In genomic region chr1:2109581-2110021, GRCh38 we compare ENCODE assay signal across 22 cellular contexts.
"Had no signal": no experiment of that assay in that cellular context is flagged by ENCODE, and none has a peak within 500 bp of the region (broad histone marks: within the 10 kb centered on the region; RNA-seq: fewer than 3 reads in every experiment).

No MANE protein-coding gene starts in this region.

- H3K4me1 ChIP-seq: foreskin keratinocyte, testis, vagina had no signal

- H3K36me3 Mint-ChIP-seq: activated CD4-positive, alpha-beta memory T cell treated with anti-CD3 and anti-CD28 coated beads for 36 hours; activated naive CD4-positive, alpha-beta T cell treated with anti-CD3 and anti-CD28 coated beads, Interleukin-2, amount 10 ng/mL, durations not matched to agents 7 days and 5 days; immature natural killer cell had no signal

- H3K27me3 ChIP-seq: body of pancreas, cardiac muscle cell, foreskin keratinocyte, hepatocyte, testis, vagina had no signal

- H3K4me3 Mint-ChIP-seq: activated B cell treated with CpG ODN at 0.5 μM for 24 hours; activated CD4-positive, alpha-beta memory T cell treated with anti-CD3 and anti-CD28 coated beads for 36 hours; activated naive CD4-positive, alpha-beta T cell treated with anti-CD3 and anti-CD28 coated beads, Interleukin-2, amount 10 ng/mL, durations not matched to agents 7 days and 5 days; immature natural killer cell; neural crest cell had no signal

- H3K9me3 Mint-ChIP-seq: activated B cell treated with CpG ODN at 0.5 μM for 24 hours; activated CD4-positive, alpha-beta memory T cell treated with anti-CD3 and anti-CD28 coated beads for 36 hours; activated naive CD4-positive, alpha-beta T cell treated with anti-CD3 and anti-CD28 coated beads, Interleukin-2, amount 10 ng/mL, durations not matched to agents 7 days and 5 days; immature natural killer cell; neural crest cell had no signal

- H3K4me3 ChIP-seq: body of pancreas, cardiac muscle cell, hepatocyte, mucosa of descending colon, testis, vagina had no signal

- H3K9me3 ChIP-seq: body of pancreas, mucosa of descending colon, testis, vagina had no signal

- H3K4me1 Mint-ChIP-seq: activated naive CD4-positive, alpha-beta T cell treated with anti-CD3 and anti-CD28 coated beads, Interleukin-2, amount 10 ng/mL, durations not matched to agents 7 days and 5 days; immature natural killer cell; neural crest cell had no signal

- H3K27me3 Mint-ChIP-seq: activated B cell treated with CpG ODN at 0.5 μM for 24 hours; activated CD4-positive, alpha-beta memory T cell treated with anti-CD3 and anti-CD28 coated beads for 36 hours had no signal

- H3K4me2 ChIP-seq: hepatocyte had no signal

- H3K36me3 ChIP-seq: cardiac muscle cell, vagina had no signal

- H2AFZ ChIP-seq: hepatocyte had no signal

- DNase-seq: activated B cell treated with CpG ODN at 0.5 μM for 24 hours; activated CD4-positive, alpha-beta memory T cell treated with anti-CD3 and anti-CD28 coated beads for 36 hours; activated CD4-positive, alpha-beta T cell treated with anti-CD3 and anti-CD28 coated beads for 48 hours; activated effector memory CD4-positive, alpha-beta T cell treated with anti-CD3 and anti-CD28 coated beads, Interleukin-2, amount 50 U/mL, for 16 hours; activated naive CD4-positive, alpha-beta T cell treated with anti-CD3 and anti-CD28 coated beads, Interleukin-2, amount 10 ng/mL, durations not matched to agents 7 days and 5 days; body of pancreas; effector memory CD4-positive, alpha-beta T cell; foreskin keratinocyte; immature natural killer cell; kidney glomerular epithelial cell; mesenchymal stem cell; stimulated activated CD4-positive, alpha-beta T cell treated with anti-CD3 and anti-CD28 coated beads, Interleukin-2, amount 100 ng/mL, for 48 hours; stimulated activated CD8-positive, alpha-beta memory T cell treated with anti-CD3 and anti-CD28 coated beads, Interleukin-4, amount 100 ng/mL, for 48 hours; stimulated activated naive CD4-positive, alpha-beta T cell; T-helper 9 cell; testis; trophoblast cell had no signal

- H3K27ac Mint-ChIP-seq: activated B cell treated with CpG ODN at 0.5 μM for 24 hours; activated CD4-positive, alpha-beta memory T cell treated with anti-CD3 and anti-CD28 coated beads for 36 hours; activated naive CD4-positive, alpha-beta T cell treated with anti-CD3 and anti-CD28 coated beads, Interleukin-2, amount 10 ng/mL, durations not matched to agents 7 days and 5 days; immature natural killer cell had no signal

- H3K79me2 ChIP-seq: hepatocyte had no signal

- H3K27ac ChIP-seq: body of pancreas, cardiac muscle cell, foreskin keratinocyte, hepatocyte, testis, vagina had no signal
